In genomic region chr5:52283221-52283620, GRCh38 we compare ENCODE assay signal across 21 cellular contexts.
DNase-seq lines count a peak whose midpoint lies in the region; ATAC-seq, FAIRE-seq and TF ChIP-seq lines count a peak whose summit lies in the region.
"Had no signal": no experiment of that assay in that cellular context is flagged by ENCODE, and none has a peak within 500 bp of the region (broad histone marks: within the 10 kb centered on the region; RNA-seq: fewer than 3 reads in every experiment).

No MANE protein-coding gene starts in this region.

- no peaks in the 10 kb centered on the region for H3K36me3 ChIP-seq in liver (ENCODE audit: control insufficient read depth in 4 of 4, insufficient read depth in 3 of 4, low read depth in 1 of 4, low read length in 3 of 4)
- H3K36me3 ChIP-seq in HepG2 (replicated peaks in 1 of 2; ENCODE audit: control insufficient read depth in 1 of 2, insufficient read depth in 2 of 2, low read length in 2 of 2): no peaks in the 10 kb centered on the region
- no peaks in the 10 kb centered on the region for H3K36me3 ChIP-seq in GM23338 (ENCODE audit: insufficient read depth)
- H3K36me3 ChIP-seq: cardiac muscle cell, heart right ventricle, sigmoid colon had no signal

- no peaks in the 10 kb centered on the region for H3K9me3 ChIP-seq in liver (ENCODE audit: control insufficient read depth in 4 of 4, low read length in 3 of 4)
- H3K9me3 ChIP-seq in HepG2 (ENCODE audit: low read length): no peaks in the 10 kb centered on the region
- H3K9me3 ChIP-seq: A549, Caco-2, sigmoid colon had no signal

- no peak for FAIRE-seq in HepG2 (lab: Jason Lieb, UNC)
- no peak for FAIRE-seq in urothelium cell line (lab: Jason Lieb, UNC)
- FAIRE-seq: A549, H1 had no signal

- no peaks in the 10 kb centered on the region for H3K9me2 ChIP-seq in GM23338 (ENCODE audit: insufficient read depth)

- no peak overlapping the region for H3K9ac ChIP-seq in liver (ENCODE audit: low read depth in 1 of 2, low read length in 2 of 2)
- no peak overlapping the region for H3K9ac ChIP-seq in HepG2 (ENCODE audit: insufficient read depth, low read depth, low read length)

- H3K36me3 Mint-ChIP-seq in GM23338 (ENCODE audit: low read depth): no peaks in the 10 kb centered on the region; the same call in 1 of the 3 replicates

- TF ChIP-seq CTCF in liver (IDR thresholded peaks at IDR 0.05; ENCODE audit: low read depth, low read length, missing input control) (no peak), HepG2 (CRISPR knock-in tag; IDR thresholded peaks at IDR 0.05) (no peak), GM23338 (conservative IDR thresholded peaks at IDR 0.05; ENCODE audit: low read depth in 2 of 2) (no peak)

- TF ChIP-seq RAD21 in liver (IDR thresholded peaks at IDR 0.05) (no peak), HepG2 (CRISPR knock-in tag; IDR thresholded peaks at IDR 0.05) (no peak)

- H3K4me1 ChIP-seq in liver (ENCODE audit: control insufficient read depth in 4 of 4, insufficient read depth in 4 of 4, low read length in 3 of 4) (no peaks in the 10 kb centered on the region), HepG2 (ENCODE audit: insufficient read depth, low read length) (no peaks in the 10 kb centered on the region), GM23338 (ENCODE audit: insufficient read depth) (no peaks in the 10 kb centered on the region)
- H3K4me1 ChIP-seq: A549, Caco-2, heart right ventricle, sigmoid colon had no signal

- 36% methylated on average over 1 of the region's 1 CpG for WGBS in liver
- 0% methylated on average over 1 of the region's 1 CpG for WGBS in HepG2 (ENCODE audit: low lambda C conversion rate)

- H3K4me1 Mint-ChIP-seq in GM23338: no peaks in the 10 kb centered on the region

- no peak overlapping the region for H3K4me3 Mint-ChIP-seq in GM23338
- H3K4me3 Mint-ChIP-seq: activated CD8-positive, alpha-beta T cell treated with anti-CD3 and anti-CD28 coated beads, Interleukin-2, amount 10 ng/mL, durations not matched to agents 7 days and 5 days had no signal

- H3K27ac Mint-ChIP-seq in GM23338: no peak overlapping the region
- H3K27ac Mint-ChIP-seq: activated CD8-positive, alpha-beta T cell treated with anti-CD3 and anti-CD28 coated beads, Interleukin-2, amount 10 ng/mL, durations not matched to agents 7 days and 5 days had no signal

- no peak overlapping the region for H3K27ac ChIP-seq in liver (ENCODE audit: low read depth in 1 of 2, low read length in 2 of 2)
- H3K27ac ChIP-seq in HepG2 (ENCODE audit: extremely low read length, insufficient read depth, low read length): no peak overlapping the region
- H3K27ac ChIP-seq in GM23338 (ENCODE audit: low read depth): no peak overlapping the region
- H3K27ac ChIP-seq: A549, cardiac muscle cell, heart right ventricle, HL-60, sigmoid colon had no signal

- H3F3A ChIP-seq in GM23338 (replicated peaks; ENCODE audit: low read depth): no peaks in the 10 kb centered on the region

- H3K27me3 Mint-ChIP-seq in GM23338 (ENCODE audit: insufficient read depth, low read depth, poor library complexity): no peaks in the 10 kb centered on the region

- no peak for TF ChIP-seq POLR2A in HepG2 (IDR thresholded peaks at IDR 0.05; ENCODE audit: insufficient read depth in 1 of 2, low read depth in 2 of 2, low read length in 2 of 2)

- H3K4me3 ChIP-seq in liver (ENCODE audit: low read depth in 1 of 3, low read length in 3 of 3) (no peak overlapping the region), HepG2 (replicated peaks in 1 of 3; ENCODE audit: insufficient read depth in 1 of 3, low read depth in 2 of 3, low read length in 3 of 3) (no peak overlapping the region), GM23338 (no peak overlapping the region)
- H3K4me3 ChIP-seq: A549, cardiac muscle cell, heart right ventricle, sigmoid colon had no signal

- intact Hi-C loops in HepG2 (cut with micrococcal nuclease; ENCODE audit: unreplicated experiment): no loop called here

- TF ChIP-seq EP300 in HepG2 (IDR thresholded peaks at IDR 0.05; ENCODE audit: low read depth in 2 of 2, low read length in 2 of 2) (no peak), HepG2 (CRISPR knock-in tag; IDR thresholded peaks at IDR 0.05; ENCODE audit: borderline replicate concordance) (no peak)

- H3K27me3 ChIP-seq in liver (ENCODE audit: control insufficient read depth in 4 of 4, insufficient read depth in 4 of 4, low read length in 3 of 4) (peaks cover 0 to 2% (median 0%) of the 10 kb centered on the region in 4 donors), HepG2 (ENCODE audit: control insufficient read depth in 1 of 2, insufficient read depth in 2 of 2, low read length in 2 of 2) (no peaks in the 10 kb centered on the region), GM23338 (ENCODE audit: insufficient read depth) (no peaks in the 10 kb centered on the region)
- H3K27me3 ChIP-seq: cardiac muscle cell, heart right ventricle, sigmoid colon had no signal

- no peak for DNase-seq in HepG2 (ENCODE audit: low spot score)
- DNase-seq in RKO (ENCODE audit: low spot score): peak; percentile 33
- peak; percentile 5 for DNase-seq in glomerular endothelial cell (ENCODE audit: extremely low read depth, low read depth, low spot score)
- DNase-seq in urothelium cell line (ENCODE audit: low spot score): peak; percentile 6
- no peak for DNase-seq in NCI-H748 (lab: John Stamatoyannopoulos, UW; ENCODE audit: unreplicated experiment)
- no peak for DNase-seq in GM23338 (ENCODE audit: low spot score)
- no peak for DNase-seq in NK-92 treated with Interleukin-12 subunit alpha and Interleukin-12 subunit beta, amount 100 ng/mL, for 24 hours (lab: John Stamatoyannopoulos, UW)
- DNase-seq: activated CD8-positive, alpha-beta T cell treated with anti-CD3 and anti-CD28 coated beads, Interleukin-2, amount 10 ng/mL, durations not matched to agents 7 days and 5 days; Caco-2; EL; heart right ventricle; left ventricle myocardium superior; NCI-H146; NCI-H2227 treated with DMSO at 0.1 percent for 48 hours; sigmoid colon; T-helper 9 cell had no signal

- in situ Hi-C loops in HepG2 (cut with HindIII; ENCODE audit: extremely low pct_ligation_motif_present, low pct_unique_long_range_greater_than_20kb): no loop called here

- peaks cover 8% of the 10 kb centered on the region; the same call in 2 of the 3 replicates for H3K9me3 Mint-ChIP-seq in GM23338

- H3K4me2 ChIP-seq in HepG2 (ENCODE audit: low read depth, low read length) (no peak overlapping the region), GM23338 (no peak overlapping the region)
- H3K4me2 ChIP-seq: A549 had no signal

- H2AFZ ChIP-seq in HepG2 (ENCODE audit: low read length) (no peak overlapping the region), GM23338 (no peak overlapping the region)

- CTCF ChIA-PET in HepG2 (lab: Yijun Ruan, JAX; ENCODE audit: low intra/inter-chr PET ratio, low total read pairs): no interaction called here

- no peaks in the 10 kb centered on the region for H4K20me1 ChIP-seq in HepG2 (ENCODE audit: insufficient read depth, low read length)
- no peaks in the 10 kb centered on the region for H4K20me1 ChIP-seq in GM23338 (replicated peaks; ENCODE audit: insufficient read depth)

- ATAC-seq in HepG2 (no peak), GM23338 (no peak)
- ATAC-seq: A549; activated CD8-positive, alpha-beta T cell treated with anti-CD3 and anti-CD28 coated beads, Interleukin-2, amount 10 ng/mL, durations not matched to agents 7 days and 5 days; heart right ventricle; left ventricle myocardium superior had no signal

- BruUV-seq in HepG2 (replicated peaks; lab: Mats Ljungman, UMichigan): no TSS peak

- H3K79me2 ChIP-seq in HepG2 (ENCODE audit: insufficient read depth, low read length): no peaks in the 10 kb centered on the region
- H3K79me2 ChIP-seq in GM23338 (replicated peaks; ENCODE audit: insufficient read depth): no peaks in the 10 kb centered on the region

- POLR2A ChIA-PET in HepG2 (lab: Yijun Ruan, JAX): no interaction called here

TF ChIP-seq in liver, 16 proteins besides CTCF, POLR2A, EP300 and RAD21:
- TF ChIP-seq ATF3 (IDR thresholded peaks at IDR 0.05) (no peak), SP1 (IDR thresholded peaks at IDR 0.05) (no peak), JUND (IDR thresholded peaks at IDR 0.05) (peak in 1 of 2 donors; percentile 21), TAF1 (conservative IDR thresholded peaks at IDR 0.05) (no peak), FOXA2 (IDR thresholded peaks at IDR 0.05) (peak; percentile 45)

TF ChIP-seq in HepG2, 621 proteins besides CTCF, POLR2A, EP300 and RAD21:
- no peak for TF ChIP-seq GABPA (IDR thresholded peaks at IDR 0.05; ENCODE audit: low read depth, low read length)
- TF ChIP-seq GABPA (CRISPR knock-in tag; IDR thresholded peaks at IDR 0.05; ENCODE audit: low read depth): no peak

TF ChIP-seq in GM23338, 12 proteins besides CTCF, POLR2A, EP300 and RAD21:
- TF ChIP-seq CREB1 (CRISPR knock-in tag; IDR thresholded peaks at IDR 0.05; ENCODE audit: low read depth) (no peak), EZH2phosphoT487 (IDR thresholded peaks at IDR 0.05; ENCODE audit: unreplicated experiment) (no peak)

Comparison
In these comparisons a context has a peak if more than half of its experiments do, and no peak if none do; other contexts are left out.
1. DNase-seq: peak in RKO (single experiment), glomerular endothelial cell (single experiment) and urothelium cell line (single experiment); none in HepG2 (single experiment), NCI-H748 (single experiment), GM23338 (single experiment) and NK-92 treated with Interleukin-12 subunit alpha and Interleukin-12 subunit beta, amount 100 ng/mL, for 24 hours (single experiment).